Comparison of ENCODE assay signal across 8 cellular contexts in genomic region chr7:108455833-108456677, GRCh38. TPM values are rescaled to one million over a fixed set of nuclear protein-coding genes. Genes with fewer than 3 reads are reported as not detected.
DNase-seq lines count a peak whose midpoint lies in the region; FAIRE-seq and TF ChIP-seq lines count a peak whose summit lies in the region.

Gene NRCAM, minus strand, starts transcription at chr7:108456436. Its CDS starts 216,372 bp downstream, at chr7:108240064.

- peak within 1 kb of the TSS; percentile 52 for H3K4me3 ChIP-seq in MM.1S (ENCODE audit: low read length)
- peak within 1 kb of the TSS; percentile 52 for H3K4me3 ChIP-seq in SU-DHL-6 (ENCODE audit: insufficient read depth, low read length, poor library complexity, severe bottlenecking)
- peak within 1 kb of the TSS in 2 of 3 donors; percentile 56 to 69 for H3K4me3 ChIP-seq in liver (ENCODE audit: low read depth in 1 of 3, low read length in 3 of 3)

- H4K20me1 ChIP-seq in MM.1S (ENCODE audit: insufficient read depth, low read length) (no peaks in the 10 kb centered on the region), SU-DHL-6 (ENCODE audit: low read depth, low read length) (no peaks in the 10 kb centered on the region)

- H3F3A ChIP-seq in MM.1S (ENCODE audit: insufficient read depth, low read length) (no peaks in the 10 kb centered on the region), SU-DHL-6 (ENCODE audit: insufficient read depth) (no peaks in the 10 kb centered on the region)

- TF ChIP-seq CTCF in GM13977 (IDR thresholded peaks at IDR 0.05; ENCODE audit: extremely low read depth, insufficient read depth, missing control alignments) (no peak), MM.1S (IDR thresholded peaks at IDR 0.05; ENCODE audit: low read length) (no peak), SU-DHL-6 (IDR thresholded peaks at IDR 0.05; ENCODE audit: insufficient read depth, low read length, poor library complexity, severe bottlenecking) (no peak), liver (IDR thresholded peaks at IDR 0.05; ENCODE audit: low read depth, low read length, missing input control) (no peak)

- H3K4me2 ChIP-seq in MM.1S (ENCODE audit: low read depth, low read length) (peak within 1 kb of the TSS; percentile 78), SU-DHL-6 (ENCODE audit: low read depth, low read length, poor library complexity, severe bottlenecking) (peak within 1 kb of the TSS; percentile 63)

- H3K36me3 ChIP-seq in MM.1S (replicated peaks; ENCODE audit: insufficient read depth, low read length) (no peaks in the 10 kb centered on the region), SU-DHL-6 (ENCODE audit: low read length) (no peaks in the 10 kb centered on the region), liver (ENCODE audit: control insufficient read depth in 4 of 4, insufficient read depth in 3 of 4, low read depth in 1 of 4, low read length in 3 of 4) (no peaks in the 10 kb centered on the region)

- TF ChIP-seq POLR2A in H54 (IDR thresholded peaks at IDR 0.05; ENCODE audit: low read depth, low read length) = no peak

- H3K4me1 ChIP-seq in MM.1S (ENCODE audit: low read length) (no peaks in the 10 kb centered on the region), liver (ENCODE audit: control insufficient read depth in 4 of 4, insufficient read depth in 4 of 4, low read length in 3 of 4) (peaks cover 4 to 23% (median 13%) of the 10 kb centered on the region in 4 donors)

- peak; percentile 62 for DNase-seq in 8988T
- DNase-seq in GM13977 (ENCODE audit: low spot score) = peak; percentile 87
- DNase-seq in MM.1S = no peak
- DNase-seq in dermis blood vessel endothelial cell = peak; percentile 77
- peak; percentile 61 for DNase-seq in stimulated activated CD8-positive, alpha-beta memory T cell treated with anti-CD3 and anti-CD28 coated beads, Interleukin-4, amount 100 ng/mL, for 48 hours
- no peak for DNase-seq in H54 (ENCODE audit: insufficient read length, low spot score)

- in situ Hi-C loops in GM13977 (cut with MboI; ENCODE audit: low pct_unique_long_range_greater_than_20kb, low sequenced_read_pairs, unreplicated experiment) = no loop called here

- no peak for TF ChIP-seq RAD21 in liver (IDR thresholded peaks at IDR 0.05)

- H3K27me3 ChIP-seq in MM.1S (replicated peaks; ENCODE audit: insufficient read depth, low read length) (peaks cover 24% of the 10 kb centered on the region), SU-DHL-6 (ENCODE audit: low read length) (no peaks in the 10 kb centered on the region), liver (ENCODE audit: control insufficient read depth in 4 of 4, insufficient read depth in 4 of 4, low read length in 3 of 4) (peaks cover 0 to 13% (median 6%) of the 10 kb centered on the region in 4 donors)

- no peak for FAIRE-seq in H54 (lab: Jason Lieb, UNC)

- H2AFZ ChIP-seq in MM.1S (ENCODE audit: low read length) = peak within 1 kb of the TSS; percentile 25
- peak within 1 kb of the TSS; percentile 23 for H2AFZ ChIP-seq in SU-DHL-6 (ENCODE audit: low read depth, low read length, severe bottlenecking)

- H3K9me2 ChIP-seq in MM.1S (replicated peaks; ENCODE audit: insufficient read depth, low read length) (no peaks in the 10 kb centered on the region), SU-DHL-6 (replicated peaks; ENCODE audit: insufficient read depth, low read length) (no peaks in the 10 kb centered on the region)

- H3K27ac ChIP-seq in MM.1S (ENCODE audit: low read length) (no peak within 1 kb of the TSS), SU-DHL-6 (ENCODE audit: low read depth, low read length) (no peak within 1 kb of the TSS), liver (ENCODE audit: low read depth in 1 of 2, low read length in 2 of 2) (no peak within 1 kb of the TSS)

- H3K9me3 ChIP-seq in MM.1S (replicated peaks; ENCODE audit: insufficient read depth, low read length) = no peaks in the 10 kb centered on the region
- no peaks in the 10 kb centered on the region for H3K9me3 ChIP-seq in SU-DHL-6 (ENCODE audit: insufficient read depth, low read length)
- H3K9me3 ChIP-seq in liver (ENCODE audit: control insufficient read depth in 4 of 4, low read length in 3 of 4) = no peaks in the 10 kb centered on the region

- H3K79me2 ChIP-seq in MM.1S (ENCODE audit: low read length) = no peaks in the 10 kb centered on the region
- H3K79me2 ChIP-seq in SU-DHL-6 (ENCODE audit: insufficient read depth, low read length) = no peaks in the 10 kb centered on the region

- 1% methylated on average over 93 of the region's 93 CpGs for WGBS in liver

- H3K9ac ChIP-seq in MM.1S (ENCODE audit: low read length) (no peak within 1 kb of the TSS), SU-DHL-6 (ENCODE audit: low read length) (peak within 1 kb of the TSS; percentile 9; the same call in 1 of the 2 replicates), liver (ENCODE audit: low read depth in 1 of 2, low read length in 2 of 2) (no peak within 1 kb of the TSS)

TF ChIP-seq in liver, 16 proteins besides CTCF, POLR2A, EP300 and RAD21:
- TF ChIP-seq GABPA (IDR thresholded peaks at IDR 0.05 in 1 of 2, conservative IDR thresholded peaks at IDR 0.05 in 1 of 2) (no peak), JUND (IDR thresholded peaks at IDR 0.05) (no peak), FOXA1 (IDR thresholded peaks at IDR 0.05) (no peak), MAX (IDR thresholded peaks at IDR 0.05) (no peak), FOXA2 (IDR thresholded peaks at IDR 0.05) (no peak), SP1 (IDR thresholded peaks at IDR 0.05) (no peak), HNF4A (conservative IDR thresholded peaks at IDR 0.05) (no peak)

RNA-seq across cellular contexts. Expression of gene NRCAM, which starts in this region (rescaled TPM):
- 9.2 and 16.0 TPM in 2 replicates for total RNA-seq in dermis blood vessel endothelial cell
- 1 to 10 TPM; 1.1 to 3.2 TPM for total RNA-seq in liver
- under 1 TPM; 0.17 to 0.18 TPM for polyA plus RNA-seq in liver

Comparison
In these comparisons a context has a peak if more than half of its experiments do, and no peak if none do; other contexts are left out.
1. DNase-seq: peak in 8988T (single experiment), GM13977 (single experiment), dermis blood vessel endothelial cell (single experiment) and stimulated activated CD8-positive, alpha-beta memory T cell treated with anti-CD3 and anti-CD28 coated beads, Interleukin-4, amount 100 ng/mL, for 48 hours (single experiment); none in MM.1S (single experiment) and H54 (single experiment).
2. Peak in every context shown above with its lines, with median percentiles within 50 percentile points of each other: H3K4me3 ChIP-seq.